ENCODE assay signal across 16 cellular contexts in genomic region chr11:98979212-98979611, GRCh38. TPM values are rescaled to one million over a fixed set of nuclear protein-coding genes. Genes with fewer than 3 reads are reported as not detected.
DNase-seq lines count a peak whose midpoint lies in the region; ATAC-seq and TF ChIP-seq lines count a peak whose summit lies in the region.
"Had no signal": no experiment of that assay in that cellular context is flagged by ENCODE, and none has a peak within 500 bp of the region (broad histone marks: within the 10 kb centered on the region; RNA-seq: fewer than 3 reads in every experiment).

No MANE protein-coding gene starts in this region.

- no peak overlapping the region for H2AFZ ChIP-seq in GM23338

- no peak overlapping the region for H3K4me2 ChIP-seq in GM23338
- H3K4me2 ChIP-seq: A549, BLaER1 had no signal

- no peak overlapping the region for H3K9ac ChIP-seq in SK-N-MC (ENCODE audit: insufficient read length)
- H3K9ac ChIP-seq: BLaER1 had no signal

- intact Hi-C loops in posterior cingulate gyrus (cut with DNase I): no loop called here

- no peaks in the 10 kb centered on the region for H3K27me3 Mint-ChIP-seq in GM23338 (ENCODE audit: insufficient read depth, low read depth, poor library complexity)
- peaks cover 0 to under 1% (median 0%) of the 10 kb centered on the region in 3 donors for H3K27me3 Mint-ChIP-seq in immature natural killer cell (ENCODE audit: low read depth in 3 of 3)

- H3K9me3 Mint-ChIP-seq in GM23338 (peaks cover 17% of the 10 kb centered on the region), immature natural killer cell (peaks cover 3 to 59% (median 35%) of the 10 kb centered on the region in 6 donors)

- H3K9me3 ChIP-seq in SK-N-MC (ENCODE audit: low read depth, low read length): no peaks in the 10 kb centered on the region
- H3K9me3 ChIP-seq: A549, SJSA1 had no signal

- no peak for TF ChIP-seq CTCF in GM23338 (conservative IDR thresholded peaks at IDR 0.05; ENCODE audit: low read depth in 2 of 2)

- H3K4me1 ChIP-seq in GM23338 (ENCODE audit: insufficient read depth): no peaks in the 10 kb centered on the region
- H3K4me1 ChIP-seq: A549, BLaER1, Peyer's patch, SJSA1 had no signal

- H3K36me3 Mint-ChIP-seq in GM23338 (ENCODE audit: low read depth) (no peaks in the 10 kb centered on the region; the same call in 2 of the 3 replicates), immature natural killer cell (no peaks in the 10 kb centered on the region)

- H3K27ac Mint-ChIP-seq in GM23338: no peak overlapping the region
- no peak overlapping the region for H3K27ac Mint-ChIP-seq in immature natural killer cell

- peak; percentile 41; the same call in 1 of the 3 replicates for ATAC-seq in GM23338
- ATAC-seq: A549, HepG2 had no signal

- no peak overlapping the region for H3K4me3 ChIP-seq in GM23338
- H3K4me3 ChIP-seq in SK-N-MC: no peak overlapping the region
- H3K4me3 ChIP-seq: A549, BLaER1, Peyer's patch, SJSA1 had no signal

- H3K79me2 ChIP-seq in GM23338 (replicated peaks; ENCODE audit: insufficient read depth): no peaks in the 10 kb centered on the region

- no peaks in the 10 kb centered on the region for H3F3A ChIP-seq in GM23338 (replicated peaks; ENCODE audit: low read depth)

- no peaks in the 10 kb centered on the region for H3K27me3 ChIP-seq in GM23338 (ENCODE audit: insufficient read depth)
- H3K27me3 ChIP-seq: BLaER1, Peyer's patch, SJSA1 had no signal

- H3K4me1 Mint-ChIP-seq in GM23338 (peaks cover 4% of the 10 kb centered on the region; the same call in 2 of the 3 replicates), immature natural killer cell (no peaks in the 10 kb centered on the region)

- H3K9me2 ChIP-seq in GM23338 (ENCODE audit: insufficient read depth): no peaks in the 10 kb centered on the region; the same call in 1 of the 2 replicates

- H3K27ac ChIP-seq in GM23338 (ENCODE audit: low read depth): no peak overlapping the region
- no peak overlapping the region for H3K27ac ChIP-seq in SK-N-MC
- H3K27ac ChIP-seq: A549, BLaER1, Peyer's patch, SJSA1 had no signal

- DNase-seq in GM23338 (ENCODE audit: low spot score) (no peak), NCI-H2081 (lab: John Stamatoyannopoulos, UW) (peak; percentile 25 to 83), SK-N-MC (ENCODE audit: low read depth, low spot score) (peak; percentile 55), iPS-NIHi7 (ENCODE audit: extremely low spot score) (peak; percentile 9), posterior cingulate gyrus (no peak), NCI-H1105 (lab: John Stamatoyannopoulos, UW) (no peak), immature natural killer cell (no peak)
- DNase-seq: DMS79, H7, KG1, NCI-H2029, Peyer's patch had no signal

- H3K36me3 ChIP-seq in GM23338 (ENCODE audit: insufficient read depth) (no peaks in the 10 kb centered on the region), SK-N-MC (ENCODE audit: insufficient read depth, low read length) (no peaks in the 10 kb centered on the region)
- H3K36me3 ChIP-seq: BLaER1, Peyer's patch, SJSA1 had no signal

- H3K4me3 Mint-ChIP-seq in GM23338 (no peak overlapping the region), immature natural killer cell (no peak overlapping the region)

- no peaks in the 10 kb centered on the region for H4K20me1 ChIP-seq in GM23338 (replicated peaks; ENCODE audit: insufficient read depth)
- H4K20me1 ChIP-seq: BLaER1 had no signal

TF ChIP-seq in GM23338, 12 proteins besides CTCF, POLR2A, EP300 and RAD21 (continues in another document):
- TF ChIP-seq REST (IDR thresholded peaks at IDR 0.05; ENCODE audit: unreplicated experiment): no peak
- TF ChIP-seq EZH2 (IDR thresholded peaks at IDR 0.05; ENCODE audit: low read depth, unreplicated experiment): no peak
- TF ChIP-seq, protein P1, sequence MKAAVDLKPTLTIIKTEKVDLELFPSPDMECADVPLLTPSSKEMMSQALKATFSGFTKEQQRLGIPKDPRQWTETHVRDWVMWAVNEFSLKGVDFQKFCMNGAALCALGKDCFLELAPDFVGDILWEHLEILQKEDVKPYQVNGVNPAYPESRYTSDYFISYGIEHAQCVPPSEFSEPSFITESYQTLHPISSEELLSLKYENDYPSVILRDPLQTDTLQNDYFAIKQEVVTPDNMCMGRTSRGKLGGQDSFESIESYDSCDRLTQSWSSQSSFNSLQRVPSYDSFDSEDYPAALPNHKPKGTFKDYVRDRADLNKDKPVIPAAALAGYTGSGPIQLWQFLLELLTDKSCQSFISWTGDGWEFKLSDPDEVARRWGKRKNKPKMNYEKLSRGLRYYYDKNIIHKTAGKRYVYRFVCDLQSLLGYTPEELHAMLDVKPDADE (IDR thresholded peaks at IDR 0.05): no peak
- no peak for TF ChIP-seq EZH2phosphoT487 (IDR thresholded peaks at IDR 0.05; ENCODE audit: unreplicated experiment)
- no peak for TF ChIP-seq ZNF331 (CRISPR knock-in tag; IDR thresholded peaks at IDR 0.05; ENCODE audit: low read depth)
- no peak for TF ChIP-seq CREB1 (CRISPR knock-in tag; IDR thresholded peaks at IDR 0.05; ENCODE audit: low read depth)

RNA-seq across cellular contexts. Expression of gene CNTN5, which starts 41.5 kb away (rescaled TPM):
- not detected in 2 replicates for total RNA-seq in GM23338 (2014; rRNA removed; shearing (Covaris generic))
- polyA plus RNA-seq in GM23338 (2016; fragmentation: Nextera tagmentation; extraction: Ambion mirVana) (not detected in 2 replicates), immature natural killer cell (not detected)
- total RNA-seq: HepG2, Peyer's patch, SJSA1 had no signal
- polyA plus RNA-seq: HepG2 had no signal

Comparison
In these comparisons a context has a peak if more than half of its experiments do, and no peak if none do; other contexts are left out.
1. DNase-seq: peak in NCI-H2081 (2 of 2), SK-N-MC (single experiment) and iPS-NIHi7 (single experiment); none in GM23338 (single experiment), posterior cingulate gyrus (0 of 10), NCI-H1105 (single experiment) and immature natural killer cell (0 of 3).